Comparison of ENCODE assay signal across 7 cellular contexts in genomic region chr2:195660265-195660890, GRCh38. TPM values are rescaled to one million over a fixed set of nuclear protein-coding genes. Genes with fewer than 3 reads are reported as not detected.
DNase-seq lines count a peak whose midpoint lies in the region; ATAC-seq, FAIRE-seq and TF ChIP-seq lines count a peak whose summit lies in the region.

No MANE protein-coding gene starts in this region.

- no peaks in the 10 kb centered on the region for H3K9me3 Mint-ChIP-seq in astrocyte (ENCODE audit: unreplicated experiment)

- DNase-seq in GM12864 (ENCODE audit: low read depth): no peak
- peak; percentile 86 for DNase-seq in NAMALWA (ENCODE audit: low spot score)
- DNase-seq in T-helper 9 cell: peak; percentile 75
- DNase-seq in astrocyte (ENCODE audit: low read depth): peak; percentile 45
- DNase-seq in iris pigment epithelial cell (ENCODE audit: low read depth): peak; percentile 76
- DNase-seq in stimulated activated CD4-positive, alpha-beta T cell treated with anti-CD3 and anti-CD28 coated beads, Interleukin-1b, Interleukin-23, amount 100 ng/mL, for 24 hours (ENCODE audit: low read depth in 4 of 4, low spot score in 1 of 4): peak; percentile 61 to 79 (median 70)

- peaks cover 11% of the 10 kb centered on the region for H3K4me1 Mint-ChIP-seq in astrocyte (ENCODE audit: low read depth, unreplicated experiment)

- peak overlapping the region; percentile 99 for H3K9ac ChIP-seq in astrocyte (ENCODE audit: low read length)

- peak overlapping the region; percentile 73 for H3K27ac Mint-ChIP-seq in astrocyte (ENCODE audit: unreplicated experiment)

- H3K79me2 ChIP-seq in astrocyte (ENCODE audit: insufficient read depth, low read length): peaks cover 64% of the 10 kb centered on the region

- H3K4me1 ChIP-seq in astrocyte (ENCODE audit: insufficient read depth, low read length): peaks cover 13% of the 10 kb centered on the region

- H3K27me3 ChIP-seq in astrocyte (ENCODE audit: insufficient read depth, low read length): no peaks in the 10 kb centered on the region

- peak overlapping the region; percentile 83 for H3K4me2 ChIP-seq in astrocyte (ENCODE audit: low read length)

- H3K9me3 ChIP-seq in astrocyte (ENCODE audit: insufficient read depth, low read depth, low read length): no peaks in the 10 kb centered on the region

- H3K4me3 ChIP-seq in GM12864 (ENCODE audit: low read depth, low read length) (no peak overlapping the region), astrocyte (ENCODE audit: insufficient read depth, low read depth, low read length) (peak overlapping the region; percentile 65)

- peak; percentile 67 for TF ChIP-seq CTCF in GM12864 (IDR thresholded peaks at IDR 0.05; ENCODE audit: low read depth, low read length, missing control alignments)
- TF ChIP-seq CTCF in astrocyte (IDR thresholded peaks at IDR 0.05; ENCODE audit: insufficient read depth, low read depth, low read length): peak; percentile 81

- no peaks in the 10 kb centered on the region for H3K27me3 Mint-ChIP-seq in astrocyte (ENCODE audit: low read depth, unreplicated experiment)

- H3K36me3 Mint-ChIP-seq in astrocyte (ENCODE audit: low read depth, unreplicated experiment): peaks cover 2% of the 10 kb centered on the region

- H4K20me1 ChIP-seq in astrocyte (ENCODE audit: insufficient read depth, low read length): peaks cover 28% of the 10 kb centered on the region

- peak overlapping the region; percentile 98 for H3K4me3 Mint-ChIP-seq in astrocyte (ENCODE audit: unreplicated experiment)

- ATAC-seq in GM21360 (IDR thresholded peaks at IDR 0.05; ENCODE audit: unreplicated experiment): no peak

- H2AFZ ChIP-seq in astrocyte (ENCODE audit: low read depth, low read length): no peak overlapping the region

- H3K36me3 ChIP-seq in astrocyte (ENCODE audit: insufficient read depth, low read length): no peaks in the 10 kb centered on the region

- no peak for FAIRE-seq in astrocyte (lab: Jason Lieb, UNC)

- peak overlapping the region; percentile 97 for H3K27ac ChIP-seq in astrocyte (ENCODE audit: low read depth, low read length)

RNA-seq across cellular contexts. Expression of gene SLC39A10, which starts 3.4 kb away (rescaled TPM):
- total RNA-seq in astrocyte: 90.2 and 96.2 TPM in 2 replicates
